Comparison of ENCODE assay signal across 30 cellular contexts in genomic region chr1:2882968-2883696, GRCh38.
"Had no signal": no experiment of that assay in that cellular context is flagged by ENCODE, and none has a peak within 500 bp of the region (broad histone marks: within the 10 kb centered on the region; RNA-seq: fewer than 3 reads in every experiment).

No MANE protein-coding gene starts in this region.

- DNase-seq: activated CD4-positive, alpha-beta memory T cell treated with anti-CD3 and anti-CD28 coated beads for 36 hours; activated CD4-positive, alpha-beta T cell treated with anti-CD3 and anti-CD28 coated beads, Interleukin-2, amount 10 ng/mL, durations not matched to agents 24 days and 14 days; activated CD4-positive, CD25-positive, alpha-beta regulatory T cell treated with anti-CD3 and anti-CD28 coated beads, Interleukin-2, amount 50 U/mL, for 72 hours; activated CD8-positive, alpha-beta memory T cell treated with anti-CD3 and anti-CD28 coated beads, Interleukin-2, amount 50 U/mL, for 4 hours; activated gamma-delta T cell; activated naive CD4-positive, alpha-beta T cell treated with anti-CD3 and anti-CD28 coated beads, Interleukin-2, amount 10 ng/mL, durations not matched to agents 7 days and 5 days; activated naive CD8-positive, alpha-beta T cell treated with anti-CD3 and anti-CD28 coated beads, Interleukin-2, amount 10 ng/mL, durations not matched to agents 7 days and 5 days; activated T-cell treated with anti-CD3 and anti-CD28 coated beads, Interleukin-2, amount 50 U/mL, for 1 hour; brain microvascular endothelial cell; dorsolateral prefrontal cortex; effector memory CD8-positive, alpha-beta T cell; erythroblast; gastrocnemius medialis; glutamatergic neuron; kidney; left colon; midbrain; naive thymus-derived CD4-positive, alpha-beta T cell; right lobe of liver; stimulated activated CD4-positive, alpha-beta T cell treated with anti-CD3 and anti-CD28 coated beads, Interleukin-12 subunit alpha, Interleukin-12 subunit beta, amount 100 ng/mL, for 4 hours; stimulated activated CD4-positive, alpha-beta T cell treated with anti-CD3 and anti-CD28 coated beads, Interleukin-4, amount 100 ng/mL, for 1 hour; stimulated activated naive CD8-positive, alpha-beta T cell treated with anti-CD3 and anti-CD28 coated beads, Interleukin-15, amount 100 ng/mL, for 72 hours; substantia nigra; T-helper 2 cell; thyroid gland had no signal

- H3K9me3 ChIP-seq: gastrocnemius medialis, right lobe of liver, thyroid gland, upper lobe of left lung, vagina had no signal

- H3K4me1 ChIP-seq: gastrocnemius medialis, right lobe of liver, thyroid gland, upper lobe of left lung, vagina had no signal

- H3K27me3 Mint-ChIP-seq: activated CD4-positive, alpha-beta T cell treated with anti-CD3 and anti-CD28 coated beads, Interleukin-2, amount 10 ng/mL, durations not matched to agents 24 days and 14 days had no signal

- H3K36me3 ChIP-seq: brain microvascular endothelial cell, gastrocnemius medialis, right lobe of liver, thyroid gland, upper lobe of left lung, vagina had no signal

- H3K4me1 Mint-ChIP-seq: activated CD4-positive, alpha-beta T cell treated with anti-CD3 and anti-CD28 coated beads, Interleukin-2, amount 10 ng/mL, durations not matched to agents 24 days and 14 days; activated naive CD4-positive, alpha-beta T cell treated with anti-CD3 and anti-CD28 coated beads, Interleukin-2, amount 10 ng/mL, durations not matched to agents 7 days and 5 days; activated naive CD8-positive, alpha-beta T cell treated with anti-CD3 and anti-CD28 coated beads, Interleukin-2, amount 10 ng/mL, durations not matched to agents 7 days and 5 days; naive thymus-derived CD4-positive, alpha-beta T cell; neural crest cell had no signal

- H3K27me3 ChIP-seq: brain microvascular endothelial cell, right lobe of liver, thyroid gland, upper lobe of left lung, vagina had no signal

- H3K4me3 ChIP-seq: coronary artery, dorsolateral prefrontal cortex, gastrocnemius medialis, right lobe of liver, thyroid gland, upper lobe of left lung, vagina had no signal

- H3K4me3 Mint-ChIP-seq: activated CD4-positive, alpha-beta memory T cell treated with anti-CD3 and anti-CD28 coated beads for 36 hours; activated CD4-positive, alpha-beta T cell treated with anti-CD3 and anti-CD28 coated beads, Interleukin-2, amount 10 ng/mL, durations not matched to agents 24 days and 14 days; activated naive CD4-positive, alpha-beta T cell treated with anti-CD3 and anti-CD28 coated beads, Interleukin-2, amount 10 ng/mL, durations not matched to agents 7 days and 5 days; activated naive CD8-positive, alpha-beta T cell treated with anti-CD3 and anti-CD28 coated beads, Interleukin-2, amount 10 ng/mL, durations not matched to agents 7 days and 5 days; activated T-helper 1 cell treated with anti-CD3 and anti-CD28 coated beads, Interleukin-12 subunit alpha, Interleukin-12 subunit beta, Interleukin-2, Interleukin-4 antibody, amounts not matched to agents 30 ng/mL and 10 ng/mL and 1 ng/mL, durations not matched to agents 14 hours and 24 hours and 36 hours; effector memory CD8-positive, alpha-beta T cell; naive thymus-derived CD4-positive, alpha-beta T cell; neural crest cell; stimulated activated naive CD8-positive, alpha-beta T cell treated with anti-CD3 and anti-CD28 coated beads, Interleukin-15, amount 100 ng/mL, for 72 hours had no signal

- H3K27ac ChIP-seq: brain microvascular endothelial cell, coronary artery, dorsolateral prefrontal cortex, gastrocnemius medialis, right lobe of liver, thyroid gland, upper lobe of left lung, vagina had no signal

- H3K9me3 Mint-ChIP-seq: activated CD4-positive, alpha-beta memory T cell treated with anti-CD3 and anti-CD28 coated beads for 36 hours; activated CD4-positive, alpha-beta T cell treated with anti-CD3 and anti-CD28 coated beads, Interleukin-2, amount 10 ng/mL, durations not matched to agents 24 days and 14 days; activated naive CD4-positive, alpha-beta T cell treated with anti-CD3 and anti-CD28 coated beads, Interleukin-2, amount 10 ng/mL, durations not matched to agents 7 days and 5 days; activated naive CD8-positive, alpha-beta T cell treated with anti-CD3 and anti-CD28 coated beads, Interleukin-2, amount 10 ng/mL, durations not matched to agents 7 days and 5 days; activated T-helper 1 cell treated with anti-CD3 and anti-CD28 coated beads, Interleukin-12 subunit alpha, Interleukin-12 subunit beta, Interleukin-2, Interleukin-4 antibody, amounts not matched to agents 30 ng/mL and 10 ng/mL and 1 ng/mL, durations not matched to agents 14 hours and 24 hours and 36 hours; effector memory CD8-positive, alpha-beta T cell; naive thymus-derived CD4-positive, alpha-beta T cell; neural crest cell; stimulated activated naive CD8-positive, alpha-beta T cell treated with anti-CD3 and anti-CD28 coated beads, Interleukin-15, amount 100 ng/mL, for 72 hours had no signal

- ATAC-seq: effector memory CD8-positive, alpha-beta T cell; gastrocnemius medialis; left colon; naive thymus-derived CD4-positive, alpha-beta T cell; right lobe of liver; stimulated activated naive CD8-positive, alpha-beta T cell treated with anti-CD3 and anti-CD28 coated beads, Interleukin-15, amount 100 ng/mL, for 72 hours had no signal

- H3K27ac Mint-ChIP-seq: activated CD4-positive, alpha-beta memory T cell treated with anti-CD3 and anti-CD28 coated beads for 36 hours; activated CD4-positive, alpha-beta T cell treated with anti-CD3 and anti-CD28 coated beads, Interleukin-2, amount 10 ng/mL, durations not matched to agents 24 days and 14 days; activated naive CD4-positive, alpha-beta T cell treated with anti-CD3 and anti-CD28 coated beads, Interleukin-2, amount 10 ng/mL, durations not matched to agents 7 days and 5 days; activated naive CD8-positive, alpha-beta T cell treated with anti-CD3 and anti-CD28 coated beads, Interleukin-2, amount 10 ng/mL, durations not matched to agents 7 days and 5 days; activated T-helper 1 cell treated with anti-CD3 and anti-CD28 coated beads, Interleukin-12 subunit alpha, Interleukin-12 subunit beta, Interleukin-2, Interleukin-4 antibody, amounts not matched to agents 30 ng/mL and 10 ng/mL and 1 ng/mL, durations not matched to agents 14 hours and 24 hours and 36 hours; effector memory CD8-positive, alpha-beta T cell; naive thymus-derived CD4-positive, alpha-beta T cell; stimulated activated naive CD8-positive, alpha-beta T cell treated with anti-CD3 and anti-CD28 coated beads, Interleukin-15, amount 100 ng/mL, for 72 hours had no signal

- H3K36me3 Mint-ChIP-seq: activated CD4-positive, alpha-beta memory T cell treated with anti-CD3 and anti-CD28 coated beads for 36 hours; activated naive CD4-positive, alpha-beta T cell treated with anti-CD3 and anti-CD28 coated beads, Interleukin-2, amount 10 ng/mL, durations not matched to agents 7 days and 5 days; activated naive CD8-positive, alpha-beta T cell treated with anti-CD3 and anti-CD28 coated beads, Interleukin-2, amount 10 ng/mL, durations not matched to agents 7 days and 5 days; naive thymus-derived CD4-positive, alpha-beta T cell had no signal
